ENCODE assay signal across 7 cellular contexts in the genomic region with DNA sequence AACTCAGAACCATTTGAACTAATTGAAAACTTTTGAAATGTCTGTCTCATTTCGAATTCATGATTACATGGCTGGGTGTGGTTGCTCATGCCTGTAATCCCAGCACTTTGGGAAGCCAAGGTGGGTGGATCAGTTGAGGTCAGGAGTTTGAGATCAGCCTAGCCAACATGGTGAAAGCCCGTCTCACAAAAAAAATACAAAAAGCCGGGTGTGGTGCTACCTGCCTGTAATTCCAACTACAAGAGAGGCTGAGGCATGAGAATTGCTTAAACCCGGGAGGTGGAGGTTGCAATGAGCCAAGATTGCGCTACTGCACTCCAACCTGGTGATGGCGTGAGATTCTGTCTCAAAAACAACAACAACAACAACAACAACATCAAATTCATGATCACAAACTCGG. TPM values are rescaled to one million over a fixed set of nuclear protein-coding genes. Genes with fewer than 3 reads are reported as not detected.
DNase-seq lines count a peak whose midpoint lies in the region; FAIRE-seq and TF ChIP-seq lines count a peak whose summit lies in the region.
"Not testable (repeated sequence)": the region's sequence is repeated elsewhere in the genome, so short reads cannot be mapped to it uniquely, and the experiment has no call there.

No MANE protein-coding gene starts in this region.

- not testable (repeated sequence) for H3K23me2 ChIP-seq in H9 (ENCODE audit: insufficient read length, low read depth, low read length, poor library complexity, severe bottlenecking)

- H3K36me3 ChIP-seq in PC-9 (ENCODE audit: low read depth); astrocyte (ENCODE audit: insufficient read depth, low read length); esophagus (ENCODE audit: control insufficient read depth in 2 of 2, insufficient read depth in 2 of 2, low read length in 1 of 2); suprapubic skin: not testable (repeated sequence)
- peaks cover 13% of the 10 kb centered on the region for H3K36me3 ChIP-seq in neutrophil

- TF ChIP-seq POLR2A in suprapubic skin (IDR thresholded peaks at IDR 0.05), result not testable (repeated sequence)

- not testable (repeated sequence) for H3K27me3 Mint-ChIP-seq in H9 (ENCODE audit: low read depth); astrocyte (ENCODE audit: low read depth, unreplicated experiment); chondrocyte (ENCODE audit: low read depth)

- H3K4me1 ChIP-seq in H9 (ENCODE audit: insufficient read depth, low read length); PC-9 (replicated peaks; ENCODE audit: insufficient read depth); neutrophil (ENCODE audit: control insufficient read depth in 1 of 2, insufficient read depth in 1 of 2, low read depth in 1 of 2, low read length in 1 of 2): not testable (repeated sequence)
- H3K4me1 ChIP-seq in astrocyte (ENCODE audit: insufficient read depth, low read length) (peaks cover 23% of the 10 kb centered on the region), esophagus (ENCODE audit: control insufficient read depth in 2 of 2, insufficient read depth in 2 of 2, low read length in 1 of 2) (peaks cover 0 to 14% of the 10 kb centered on the region in 2 donors), suprapubic skin (peaks cover 47% of the 10 kb centered on the region)

- H3K56ac ChIP-seq in H9 (ENCODE audit: insufficient read length, low read depth, low read length), result not testable (repeated sequence)

- H2BK5ac ChIP-seq in H9 (ENCODE audit: insufficient read length, low read length), result not testable (repeated sequence)

- H2BK120ac ChIP-seq in H9 (ENCODE audit: low read depth, low read length, poor library complexity, severe bottlenecking), result not testable (repeated sequence)

- H3K79me1 ChIP-seq in H9 (ENCODE audit: insufficient read depth, low read depth, low read length, poor library complexity, severe bottlenecking), result not testable (repeated sequence)

- POLR2A ChIA-PET in PC-9 (lab: Charles Lee; ENCODE audit: unreplicated experiment), result not testable (repeated sequence)

- H3K4me3 ChIP-seq in PC-9; astrocyte (ENCODE audit: insufficient read depth, low read depth, low read length); esophagus (ENCODE audit: low read depth in 1 of 2, low read length in 2 of 2); neutrophil (ENCODE audit: low read depth in 1 of 2, low read length in 1 of 2); suprapubic skin: not testable (repeated sequence)

- not testable (repeated sequence) for H3K14ac ChIP-seq in H9 (ENCODE audit: insufficient read depth, low read length)

- not testable (repeated sequence) for H2BK20ac ChIP-seq in H9 (ENCODE audit: low read depth, low read length, poor library complexity, severe bottlenecking)

- H3K4ac ChIP-seq in H9 (ENCODE audit: low read depth, low read length), result not testable (repeated sequence)

- not testable (repeated sequence) for TF ChIP-seq EP300 in suprapubic skin (IDR thresholded peaks at IDR 0.05)

- not testable (repeated sequence) for H3K27ac ChIP-seq in H9 (ENCODE audit: insufficient read length, low read depth, low read length); PC-9; astrocyte (ENCODE audit: low read depth, low read length)
- H3K27ac ChIP-seq in esophagus (ENCODE audit: low read depth in 2 of 2, low read length in 1 of 2), result peak overlapping the region; percentile 74 to 90
- H3K27ac ChIP-seq in neutrophil, result peak overlapping the region; percentile 26
- H3K27ac ChIP-seq in suprapubic skin, result peak overlapping the region; percentile 51

- not testable (repeated sequence) for FAIRE-seq in astrocyte (lab: Jason Lieb, UNC)

- not testable (repeated sequence) for H4K5ac ChIP-seq in H9 (ENCODE audit: insufficient read length, low read depth, low read length)

- not testable (repeated sequence) for H3K4me2 ChIP-seq in H9 (ENCODE audit: insufficient read depth, insufficient read length, low read length); PC-9; astrocyte (ENCODE audit: low read length)

- H3F3A ChIP-seq in PC-9 (ENCODE audit: insufficient read depth, low read depth), result not testable (repeated sequence)

- not testable (repeated sequence) for H3K9me2 ChIP-seq in PC-9 (ENCODE audit: insufficient read depth)

- not testable (repeated sequence) for H3K27me3 ChIP-seq in H9 (ENCODE audit: insufficient read depth, low read length); PC-9 (ENCODE audit: insufficient read depth, low read depth); astrocyte (ENCODE audit: insufficient read depth, low read length); esophagus (ENCODE audit: control insufficient read depth in 1 of 2, insufficient read depth in 2 of 2, low read length in 2 of 2); neutrophil; suprapubic skin

- not testable (repeated sequence) for H3T11ph ChIP-seq in H9 (ENCODE audit: low read length)

- H3K36me3 Mint-ChIP-seq in H9 (ENCODE audit: insufficient read depth in 1 of 3, low read depth in 3 of 3), result peaks cover 3 to 17% (median 4%) of the 10 kb centered on the region in 3 experiments; a peak in 4 of 7 replicates
- H3K36me3 Mint-ChIP-seq in astrocyte (ENCODE audit: low read depth, unreplicated experiment); chondrocyte (ENCODE audit: low read depth): not testable (repeated sequence)

- H3K9ac ChIP-seq in H9 (ENCODE audit: extremely low read depth, insufficient read length, low read length); astrocyte (ENCODE audit: low read length): not testable (repeated sequence)

- not testable (repeated sequence) for H4K8ac ChIP-seq in H9 (replicated peaks; ENCODE audit: insufficient read length, low read depth, low read length)

- intact Hi-C loops in PC-9 (cut with micrococcal nuclease; ENCODE audit: unreplicated experiment), result not testable (repeated sequence)

- H3K9me3 ChIP-seq in H9 (ENCODE audit: control insufficient read depth, low read depth, low read length); PC-9 (ENCODE audit: insufficient read depth, low read depth); astrocyte (ENCODE audit: insufficient read depth, low read depth, low read length); esophagus (ENCODE audit: control insufficient read depth in 2 of 2, insufficient read depth in 1 of 2, low read depth in 1 of 2, low read length in 1 of 2); neutrophil; suprapubic skin: not testable (repeated sequence)

- not testable (repeated sequence) for H3K4me3 Mint-ChIP-seq in H9; astrocyte (ENCODE audit: unreplicated experiment); chondrocyte (ENCODE audit: unreplicated experiment)

- H3K4me1 Mint-ChIP-seq in H9 (peaks cover 16 to 20% of the 10 kb centered on the region in 2 experiments), astrocyte (ENCODE audit: low read depth, unreplicated experiment) (peaks cover 37% of the 10 kb centered on the region), chondrocyte (ENCODE audit: low read depth) (peaks cover 41% of the 10 kb centered on the region)

- H2AFZ ChIP-seq in H9 (ENCODE audit: low read length); PC-9; astrocyte (ENCODE audit: low read depth, low read length): not testable (repeated sequence)

- not testable (repeated sequence) for H3K18ac ChIP-seq in H9 (ENCODE audit: insufficient read length, low read depth, low read length)

- not testable (repeated sequence) for H2BK12ac ChIP-seq in H9 (ENCODE audit: insufficient read length, low read depth, low read length)

- DNase-seq in H9; PC-9; astrocyte (ENCODE audit: low read depth); chondrocyte (ENCODE audit: low spot score); suprapubic skin (ENCODE audit: low spot score in 2 of 2): not testable (repeated sequence)

- BruUV-seq in PC-9 (replicated peaks; lab: Mats Ljungman, UMichigan), result TSS peak; percentile 30

- not testable (repeated sequence) for H3K79me2 ChIP-seq in H9 (ENCODE audit: insufficient read depth, low read length); PC-9 (ENCODE audit: low read depth)
- peaks cover 22% of the 10 kb centered on the region for H3K79me2 ChIP-seq in astrocyte (ENCODE audit: insufficient read depth, low read length)

- TF ChIP-seq CTCF in H9 (conservative IDR thresholded peaks at IDR 0.05); PC-9 (conservative IDR thresholded peaks at IDR 0.05); astrocyte (IDR thresholded peaks at IDR 0.05; ENCODE audit: insufficient read depth, low read depth, low read length); chondrocyte (IDR thresholded peaks at IDR 0.05); neutrophil (IDR thresholded peaks at IDR 0.05); suprapubic skin (IDR thresholded peaks at IDR 0.05): not testable (repeated sequence)

- not testable (repeated sequence) for H4K91ac ChIP-seq in H9 (ENCODE audit: insufficient read length, low read depth, low read length)

- CTCF ChIA-PET in PC-9 (lab: Charles Lee), result interaction anchor here (0.5 kb wide), 1 partner anchor 932 kb away, joined by 3 read pairs; no protein-coding TSS in a partner anchor

- H3K23ac ChIP-seq in H9 (ENCODE audit: insufficient read length, low read depth, low read length), result not testable (repeated sequence)

- not testable (repeated sequence) for H4K20me1 ChIP-seq in H9 (ENCODE audit: control insufficient read depth, insufficient read depth, insufficient read length); PC-9 (ENCODE audit: insufficient read depth)
- H4K20me1 ChIP-seq in astrocyte (ENCODE audit: insufficient read depth, low read length), result peaks cover 59% of the 10 kb centered on the region

- not testable (repeated sequence) for H2BK15ac ChIP-seq in H9 (ENCODE audit: low read depth, low read length)

- H2AK5ac ChIP-seq in H9 (ENCODE audit: insufficient read length, low read length), result not testable (repeated sequence)

- peak overlapping the region in 2 of 3 experiments; percentile 14 to 20; a peak in 2 of 7 replicates for H3K27ac Mint-ChIP-seq in H9
- H3K27ac Mint-ChIP-seq in astrocyte (ENCODE audit: unreplicated experiment), result peak overlapping the region; percentile 85
- H3K27ac Mint-ChIP-seq in chondrocyte (ENCODE audit: unreplicated experiment), result peak overlapping the region; percentile 93

- H3K9me3 Mint-ChIP-seq in H9; astrocyte (ENCODE audit: unreplicated experiment); chondrocyte (ENCODE audit: low read depth): not testable (repeated sequence)

- WGBS in H9 (ENCODE audit: extremely low coverage, insufficient read length, low lambda C conversion rate), result no CpG with 5 or more reads among the region's 7 CpGs
- 60 to 65% methylated on average over 7 of the region's 7 CpGs for WGBS in esophagus, 2 donors
- 57% methylated on average over 7 of the region's 7 CpGs for WGBS in suprapubic skin

RNA-seq across cellular contexts. Expression of a gene that starts 40.6 kb away (rescaled TPM):
- total RNA-seq in H9 (2021) (66.0 and 67.6 TPM in 2 replicates), PC-9 (2021) (54.3 and 59.1 TPM in 2 replicates), astrocyte (37.4 and 41.5 TPM in 2 replicates), chondrocyte (46.3 to 51.9 TPM (median 47.1 TPM) in 3 replicates), suprapubic skin (100 to 1,000 TPM in 2 of 4 donors, 10 to 100 TPM in 2; 65.6 to 145 (median 96.5) TPM)
- polyA plus RNA-seq in esophagus, result 10 to 100 TPM; 15.6 to 23.2 TPM

Comparison
In these comparisons a context has a peak if more than half of its experiments do, and no peak if none do; other contexts are left out.
1. H3K27ac Mint-ChIP-seq: peak in every context shown above with its lines; median percentile 93 in chondrocyte; 85 in astrocyte; 17 in H9.